Comparison of ENCODE assay signal across 16 cellular contexts in genomic region chr22:25970348-25970995, GRCh38.
A peak's percentile ranks its signal among the peaks of the same experiment; 100 is the strongest.
DNase-seq lines count a peak whose midpoint lies in the region; ATAC-seq and TF ChIP-seq lines count a peak whose summit lies in the region.
"Had no signal": no experiment of that assay in that cellular context is flagged by ENCODE, and none has a peak within 500 bp of the region (broad histone marks: within the 10 kb centered on the region; RNA-seq: fewer than 3 reads in every experiment).

No MANE protein-coding gene starts in this region.

- no peak overlapping the region for H3K27ac ChIP-seq in hepatocyte

- peaks cover 62% of the 10 kb centered on the region for H3K27me3 ChIP-seq in hepatocyte

- DNase-seq in Right ventricle myocardium superior, result peak; percentile 58
- DNase-seq in cardiac septum (ENCODE audit: low spot score), result no peak
- DNase-seq in NCI-H345 (lab: John Stamatoyannopoulos, UW), result peak; percentile 90
- DNase-seq in hepatocyte (ENCODE audit: low spot score), result peak; percentile 8
- DNase-seq in kidney glomerular epithelial cell (lab: John Stamatoyannopoulos, UW), result no peak
- no peak for DNase-seq in GM03348 (ENCODE audit: low spot score)
- DNase-seq: ACHN; activated CD4-positive, alpha-beta memory T cell treated with anti-CD3 and anti-CD28 coated beads for 36 hours; activated naive CD8-positive, alpha-beta T cell treated with anti-CD3 and anti-CD28 coated beads for 36 hours; GF-D8; stimulated activated CD4-positive, alpha-beta T cell treated with anti-CD3 and anti-CD28 coated beads, Interleukin-4, amount 100 ng/mL, for 1 hour; stimulated activated naive CD8-positive, alpha-beta T cell treated with anti-CD3 and anti-CD28 coated beads, Interleukin-15, amount 100 ng/mL, for 72 hours; T-cell had no signal

- no peaks in the 10 kb centered on the region for H3K9me3 ChIP-seq in hepatocyte (ENCODE audit: low read depth)

- no peaks in the 10 kb centered on the region for H3K79me2 ChIP-seq in hepatocyte

- H3K4me1 ChIP-seq in hepatocyte (ENCODE audit: insufficient read depth), result no peaks in the 10 kb centered on the region

- H3K36me3 ChIP-seq in hepatocyte (replicated peaks; ENCODE audit: insufficient read depth, low read depth), result no peaks in the 10 kb centered on the region

- intact Hi-C loops in Right ventricle myocardium superior (cut with DNase I) (no loop called here), cardiac septum (cut with DNase I) (no loop called here)

- peak; percentile 85 for ATAC-seq in Right ventricle myocardium superior (ENCODE audit: poor library complexity)
- ATAC-seq in HG03442 (IDR thresholded peaks at IDR 0.05; ENCODE audit: unreplicated experiment), result no peak
- ATAC-seq in HG03469 (IDR thresholded peaks at IDR 0.05; ENCODE audit: unreplicated experiment), result no peak
- ATAC-seq: left lobe of liver; stimulated activated naive CD8-positive, alpha-beta T cell treated with anti-CD3 and anti-CD28 coated beads, Interleukin-15, amount 100 ng/mL, for 72 hours; T-cell had no signal

- no peak for TF ChIP-seq CTCF in hepatocyte (IDR thresholded peaks at IDR 0.05; ENCODE audit: poor library complexity)

- WGBS in hepatocyte (ENCODE audit: low lambda C conversion rate, missing lambda C conversion rate), result 15% methylated on average over 8 of the region's 8 CpGs

- H3K4me2 ChIP-seq in hepatocyte, result no peak overlapping the region

- no peak overlapping the region for H3K4me3 ChIP-seq in hepatocyte

- H4K20me1 ChIP-seq in hepatocyte (ENCODE audit: insufficient read depth, poor library complexity, severe bottlenecking), result no peaks in the 10 kb centered on the region

- H2AFZ ChIP-seq in hepatocyte, result no peak overlapping the region

- H3K9me2 ChIP-seq in hepatocyte (replicated peaks; ENCODE audit: insufficient read depth), result no peaks in the 10 kb centered on the region

Comparison
In these comparisons a context has a peak if more than half of its experiments do, and no peak if none do; other contexts are left out.
1. DNase-seq: peak in Right ventricle myocardium superior (single experiment), NCI-H345 (single experiment) and hepatocyte (single experiment); none in cardiac septum (single experiment), kidney glomerular epithelial cell (single experiment) and GM03348 (single experiment).